In the genomic region with DNA sequence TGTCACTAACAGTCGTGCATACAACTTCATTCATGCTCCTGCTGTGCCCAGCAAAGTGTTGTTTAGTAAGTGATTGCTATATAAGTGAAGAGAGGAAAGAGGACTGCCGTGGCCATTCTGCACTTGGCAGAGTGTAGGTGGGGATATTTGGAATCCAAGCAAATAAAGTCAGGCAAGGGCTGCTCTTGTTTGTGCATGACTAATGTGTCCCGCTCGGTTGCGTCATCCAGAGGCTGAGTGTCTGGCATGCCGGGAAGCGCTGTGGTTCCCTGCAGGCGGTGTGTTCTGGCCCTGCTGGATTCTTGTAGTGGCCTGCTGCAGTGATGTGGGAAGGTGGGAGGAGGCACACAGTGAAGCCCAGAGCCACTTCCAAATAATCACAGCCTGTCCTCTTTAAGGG, we compare ENCODE assay signal across 8 cellular contexts.
DNase-seq lines count a peak whose midpoint lies in the region; ATAC-seq and TF ChIP-seq lines count a peak whose summit lies in the region.

No MANE protein-coding gene starts in this region.

- no peak overlapping the region for H3K14ac ChIP-seq in H9 (ENCODE audit: insufficient read depth, low read length)

- TF ChIP-seq POLR2A in gastrocnemius medialis (IDR thresholded peaks at IDR 0.05), result no peak

- no peak overlapping the region for H2BK120ac ChIP-seq in H9 (ENCODE audit: low read depth, low read length, poor library complexity, severe bottlenecking)

- H3K4me3 ChIP-seq in SJSA1 (no peak overlapping the region), gastrocnemius medialis (no peak overlapping the region)

- no peaks in the 10 kb centered on the region for H3K79me2 ChIP-seq in H9 (ENCODE audit: insufficient read depth, low read length)

- H3K4me2 ChIP-seq in H9 (ENCODE audit: insufficient read depth, insufficient read length, low read length), result no peak overlapping the region

- no peaks in the 10 kb centered on the region for H3K23me2 ChIP-seq in H9 (ENCODE audit: insufficient read length, low read depth, low read length, poor library complexity, severe bottlenecking)

- H2BK20ac ChIP-seq in H9 (ENCODE audit: low read depth, low read length, poor library complexity, severe bottlenecking), result no peak overlapping the region

- H3K23ac ChIP-seq in H9 (ENCODE audit: insufficient read length, low read depth, low read length), result no peak overlapping the region

- no peak overlapping the region for H2BK15ac ChIP-seq in H9 (ENCODE audit: low read depth, low read length)

- peaks cover 11 to 12% of the 10 kb centered on the region in 2 experiments for H3K4me1 Mint-ChIP-seq in H9
- no peaks in the 10 kb centered on the region for H3K4me1 Mint-ChIP-seq in activated CD4-positive, alpha-beta T cell treated with anti-CD3 and anti-CD28 coated beads for 36 hours

- H3K9me3 ChIP-seq in H9 (ENCODE audit: control insufficient read depth, low read depth, low read length) (no peaks in the 10 kb centered on the region), SJSA1 (replicated peaks) (no peaks in the 10 kb centered on the region), gastrocnemius medialis (no peaks in the 10 kb centered on the region)

- peak; percentile 94 for ATAC-seq in Right ventricle myocardium inferior
- ATAC-seq in gastrocnemius medialis, result peak; percentile 72 to 88
- ATAC-seq in activated CD4-positive, alpha-beta T cell treated with anti-CD3 and anti-CD28 coated beads for 36 hours, result no peak
- ATAC-seq in GM18858 (IDR thresholded peaks at IDR 0.05; ENCODE audit: unreplicated experiment), result no peak

- H3T11ph ChIP-seq in H9 (ENCODE audit: low read length), result no peak overlapping the region

- no peak overlapping the region for H3K4me3 Mint-ChIP-seq in H9
- no peak overlapping the region for H3K4me3 Mint-ChIP-seq in activated CD4-positive, alpha-beta T cell treated with anti-CD3 and anti-CD28 coated beads for 36 hours

- CTCF ChIA-PET in activated CD4-positive, alpha-beta T cell treated with anti-CD3 and anti-CD28 coated beads for 36 hours (lab: Charles Lee), result interaction anchor here (1.2 to 9.5 kb wide), 3 partner anchors 31 to 282 kb away, joined by 4 to 85 read pairs (median 26); no protein-coding TSS in a partner anchor

- H3K36me3 ChIP-seq in SJSA1, result no peaks in the 10 kb centered on the region
- H3K36me3 ChIP-seq in gastrocnemius medialis, result no peaks in the 10 kb centered on the region

- H3K27me3 Mint-ChIP-seq in H9 (ENCODE audit: low read depth), result peaks cover 12% of the 10 kb centered on the region
- H3K27me3 Mint-ChIP-seq in activated CD4-positive, alpha-beta T cell treated with anti-CD3 and anti-CD28 coated beads for 36 hours, result no peaks in the 10 kb centered on the region

- H3K27ac ChIP-seq in H9 (ENCODE audit: insufficient read length, low read depth, low read length) (no peak overlapping the region), SJSA1 (peak overlapping the region; percentile 31), gastrocnemius medialis (peak overlapping the region; percentile 19 to 56 (median 48))

- H3K4me1 ChIP-seq in H9 (ENCODE audit: insufficient read depth, low read length) (peaks cover 5% of the 10 kb centered on the region; the same call in 1 of the 2 replicates), SJSA1 (replicated peaks) (peaks cover 21% of the 10 kb centered on the region), gastrocnemius medialis (peaks cover 8 to 17% of the 10 kb centered on the region in 2 donors)

- H2BK5ac ChIP-seq in H9 (ENCODE audit: insufficient read length, low read length), result no peak overlapping the region

- no peak overlapping the region for H2AFZ ChIP-seq in H9 (ENCODE audit: low read length)

- H3K4ac ChIP-seq in H9 (ENCODE audit: low read depth, low read length), result no peak overlapping the region

- H4K91ac ChIP-seq in H9 (ENCODE audit: insufficient read length, low read depth, low read length), result no peak overlapping the region

- peak overlapping the region in 1 of 3 experiments; percentile 27; a peak in 1 of 7 replicates for H3K27ac Mint-ChIP-seq in H9
- H3K27ac Mint-ChIP-seq in activated CD4-positive, alpha-beta T cell treated with anti-CD3 and anti-CD28 coated beads for 36 hours, result no peak overlapping the region

- no peak for TF ChIP-seq CTCF in H9 (conservative IDR thresholded peaks at IDR 0.05)
- TF ChIP-seq CTCF in gastrocnemius medialis (IDR thresholded peaks at IDR 0.05 in 4 of 5, conservative IDR thresholded peaks at IDR 0.05 in 1 of 5), result no peak

- H3K56ac ChIP-seq in H9 (ENCODE audit: insufficient read length, low read depth, low read length), result no peak overlapping the region

- H2AK5ac ChIP-seq in H9 (ENCODE audit: insufficient read length, low read length), result no peak overlapping the region

- H3K9ac ChIP-seq in H9 (ENCODE audit: extremely low read depth, insufficient read length, low read length), result no peak overlapping the region

- no peaks in the 10 kb centered on the region for H4K20me1 ChIP-seq in H9 (ENCODE audit: control insufficient read depth, insufficient read depth, insufficient read length)

- H3K18ac ChIP-seq in H9 (ENCODE audit: insufficient read length, low read depth, low read length), result no peak overlapping the region

- intact Hi-C loops in Right ventricle myocardium inferior (cut with DNase I) (loop anchor here (2.0 kb wide), 1 partner anchor 324 kb away; no protein-coding TSS in a partner anchor), gastrocnemius medialis (cut with DNase I; ENCODE audit: low total_unique reads) (loop anchor here (2.0 kb wide), 1 partner anchor 62 kb away; no protein-coding TSS in a partner anchor)
- intact Hi-C loops in activated CD4-positive, alpha-beta T cell treated with anti-CD3 and anti-CD28 coated beads for 36 hours (cut with DNase I, micrococcal nuclease), result loop anchor here in 1 of 2 experiments (10.0 kb wide), 1 partner anchor 634 kb away; no protein-coding TSS in a partner anchor

- no peak overlapping the region for H4K5ac ChIP-seq in H9 (ENCODE audit: insufficient read length, low read depth, low read length)

- no peak overlapping the region for H2BK12ac ChIP-seq in H9 (ENCODE audit: insufficient read length, low read depth, low read length)

- POLR2A ChIA-PET in activated CD4-positive, alpha-beta T cell treated with anti-CD3 and anti-CD28 coated beads for 36 hours (lab: Charles Lee), result no interaction called here

- DNase-seq in H9 (peak; percentile 52), SJSA1 (ENCODE audit: low read depth in 1 of 2, low spot score in 2 of 2) (peak; percentile 81 to 95), Right ventricle myocardium inferior (ENCODE audit: missing footprints) (peak; percentile 92), gastrocnemius medialis (peak; percentile 71 to 83), UCSD-AML1 (lab: John Stamatoyannopoulos, UW; ENCODE audit: unreplicated experiment) (no peak)
- DNase-seq in activated CD4-positive, alpha-beta T cell treated with anti-CD3 and anti-CD28 coated beads for 36 hours, result no peak
- DNase-seq in stimulated activated CD4-positive, alpha-beta T cell treated with anti-CD3 and anti-CD28 coated beads, Interleukin-4, amount 100 ng/mL, for 1 hour, result no peak

- no CpG with 5 or more reads among the region's 8 CpGs for WGBS in H9 (ENCODE audit: extremely low coverage, insufficient read length, low lambda C conversion rate)

- H3K27me3 ChIP-seq in H9 (ENCODE audit: insufficient read depth, low read length) (no peaks in the 10 kb centered on the region), SJSA1 (replicated peaks) (no peaks in the 10 kb centered on the region), gastrocnemius medialis (no peaks in the 10 kb centered on the region)

- no peak overlapping the region for H4K8ac ChIP-seq in H9 (replicated peaks; ENCODE audit: insufficient read length, low read depth, low read length)

- no peaks in the 10 kb centered on the region for H3K9me3 Mint-ChIP-seq in H9
- H3K9me3 Mint-ChIP-seq in activated CD4-positive, alpha-beta T cell treated with anti-CD3 and anti-CD28 coated beads for 36 hours (ENCODE audit: low read depth), result no peaks in the 10 kb centered on the region

- H3K79me1 ChIP-seq in H9 (ENCODE audit: insufficient read depth, low read depth, low read length, poor library complexity, severe bottlenecking), result no peaks in the 10 kb centered on the region

- in situ Hi-C loops in gastrocnemius medialis (cut with MboI; ENCODE audit: low sequenced_read_pairs in 4 of 4), result loop anchor here (10.0 to 25.0 kb wide), 4 partner anchors 134 to 646 kb away; a partner anchor contains a TSS

- no peaks in the 10 kb centered on the region; a peak in 1 of 7 replicates for H3K36me3 Mint-ChIP-seq in H9 (ENCODE audit: insufficient read depth in 1 of 3, low read depth in 3 of 3)
- no peaks in the 10 kb centered on the region for H3K36me3 Mint-ChIP-seq in activated CD4-positive, alpha-beta T cell treated with anti-CD3 and anti-CD28 coated beads for 36 hours (ENCODE audit: low read depth)

Comparison
In these comparisons a context has a peak if more than half of its experiments do, and no peak if none do; other contexts are left out.
1. DNase-seq: peak in H9 (single experiment), SJSA1 (2 of 2), Right ventricle myocardium inferior (single experiment) and gastrocnemius medialis (2 of 2); none in activated CD4-positive, alpha-beta T cell treated with anti-CD3 and anti-CD28 coated beads for 36 hours (single experiment), UCSD-AML1 (single experiment) and stimulated activated CD4-positive, alpha-beta T cell treated with anti-CD3 and anti-CD28 coated beads, Interleukin-4, amount 100 ng/mL, for 1 hour (single experiment).
2. ATAC-seq: peak in Right ventricle myocardium inferior (single experiment) and gastrocnemius medialis (2 of 2); none in activated CD4-positive, alpha-beta T cell treated with anti-CD3 and anti-CD28 coated beads for 36 hours (single experiment) and GM18858 (single experiment).